Comparison of ENCODE assay signal across 8 cellular contexts in genomic region chr19:52820472-52821205, GRCh38. TPM values are rescaled to one million over a fixed set of nuclear protein-coding genes. Genes with fewer than 3 reads are reported as not detected.
A peak's percentile ranks its signal among the peaks of the same experiment; 100 is the strongest.
DNase-seq lines count a peak whose midpoint lies in the region; ATAC-seq and TF ChIP-seq lines count a peak whose summit lies in the region.
"Not testable (repeated sequence)": the region's sequence is repeated elsewhere in the genome, so short reads cannot be mapped to it uniquely, and the experiment has no call there.

No MANE protein-coding gene starts in this region.

- peak; percentile 43 for ATAC-seq in GM21737 (IDR thresholded peaks at IDR 0.05; ENCODE audit: unreplicated experiment)
- peak; percentile 58 for ATAC-seq in Right ventricle myocardium superior (ENCODE audit: poor library complexity)
- peak; percentile 11 to 21 (median 11) for ATAC-seq in natural killer cell
- peak; percentile 70 for ATAC-seq in stimulated activated memory B cell treated with anti-CD40 and anti-IgM and Interleukin-4, amounts not matched to agents 10 μg/mL and 1 μg/mL and 100 μg/mL, for 72 hours

- in situ Hi-C loops in astrocyte of the spinal cord (cut with HindIII; ENCODE audit: low sequenced_read_pairs) = not testable (repeated sequence)

- H3K4me3 ChIP-seq in astrocyte of the spinal cord (ENCODE audit: low read depth, low read length) = peak overlapping the region; percentile 66

- DNase-seq in DMS 273 (lab: John Stamatoyannopoulos, UW; ENCODE audit: unreplicated experiment) = peak; percentile 58
- DNase-seq in astrocyte of the spinal cord (ENCODE audit: low read depth, low spot score) = peak; percentile 6
- DNase-seq in Right ventricle myocardium superior = peak; percentile 55
- peak; percentile 19 for DNase-seq in natural killer cell

- peaks cover 2 to 15% (median 4%) of the 10 kb centered on the region in 3 donors for H3K9me3 Mint-ChIP-seq in IgD-negative memory B cell
- peaks cover 33% of the 10 kb centered on the region for H3K9me3 Mint-ChIP-seq in T-helper 1 cell treated with Interleukin-12 subunit alpha and Interleukin-12 subunit beta and Interleukin-4 antibody, amounts not matched to agents 30 μg/mL and 1 μg/mL, for 36 hours
- H3K9me3 Mint-ChIP-seq in natural killer cell; stimulated activated memory B cell treated with anti-CD40 and anti-IgM and Interleukin-4, amounts not matched to agents 10 μg/mL and 1 μg/mL and 100 μg/mL, for 72 hours: not testable (repeated sequence)

- not testable (repeated sequence) for H3K27me3 Mint-ChIP-seq in IgD-negative memory B cell; T-helper 1 cell treated with Interleukin-12 subunit alpha and Interleukin-12 subunit beta and Interleukin-4 antibody, amounts not matched to agents 30 μg/mL and 1 μg/mL, for 36 hours (ENCODE audit: low read depth); natural killer cell (ENCODE audit: low read depth in 2 of 2); stimulated activated memory B cell treated with anti-CD40 and anti-IgM and Interleukin-4, amounts not matched to agents 10 μg/mL and 1 μg/mL and 100 μg/mL, for 72 hours

- intact Hi-C loops in Right ventricle myocardium superior (cut with DNase I) = not testable (repeated sequence)
- intact Hi-C loops in natural killer cell (cut with micrococcal nuclease) = loop anchor here (1.0 kb wide), 1 partner anchor 35 kb away; no protein-coding TSS in a partner anchor

- peaks cover 8 to 14% (median 11%) of the 10 kb centered on the region in 3 donors for H3K4me1 Mint-ChIP-seq in IgD-negative memory B cell
- peaks cover 10% of the 10 kb centered on the region for H3K4me1 Mint-ChIP-seq in T-helper 1 cell treated with Interleukin-12 subunit alpha and Interleukin-12 subunit beta and Interleukin-4 antibody, amounts not matched to agents 30 μg/mL and 1 μg/mL, for 36 hours (ENCODE audit: low read depth)
- peaks cover 22 to 29% of the 10 kb centered on the region in 2 donors for H3K4me1 Mint-ChIP-seq in natural killer cell
- H3K4me1 Mint-ChIP-seq in stimulated activated memory B cell treated with anti-CD40 and anti-IgM and Interleukin-4, amounts not matched to agents 10 μg/mL and 1 μg/mL and 100 μg/mL, for 72 hours = peaks cover 25% of the 10 kb centered on the region

- peak overlapping the region; percentile 89 to 98 (median 96) for H3K4me3 Mint-ChIP-seq in IgD-negative memory B cell
- peak overlapping the region; percentile 97 for H3K4me3 Mint-ChIP-seq in T-helper 1 cell treated with Interleukin-12 subunit alpha and Interleukin-12 subunit beta and Interleukin-4 antibody, amounts not matched to agents 30 μg/mL and 1 μg/mL, for 36 hours
- peak overlapping the region; percentile 93 for H3K4me3 Mint-ChIP-seq in natural killer cell
- peak overlapping the region; percentile 90 for H3K4me3 Mint-ChIP-seq in stimulated activated memory B cell treated with anti-CD40 and anti-IgM and Interleukin-4, amounts not matched to agents 10 μg/mL and 1 μg/mL and 100 μg/mL, for 72 hours

- peak overlapping the region; percentile 82 to 95 (median 94) for H3K27ac Mint-ChIP-seq in IgD-negative memory B cell
- peak overlapping the region; percentile 83 for H3K27ac Mint-ChIP-seq in T-helper 1 cell treated with Interleukin-12 subunit alpha and Interleukin-12 subunit beta and Interleukin-4 antibody, amounts not matched to agents 30 μg/mL and 1 μg/mL, for 36 hours
- peak overlapping the region; percentile 82 to 92 for H3K27ac Mint-ChIP-seq in natural killer cell
- H3K27ac Mint-ChIP-seq in stimulated activated memory B cell treated with anti-CD40 and anti-IgM and Interleukin-4, amounts not matched to agents 10 μg/mL and 1 μg/mL and 100 μg/mL, for 72 hours = peak overlapping the region; percentile 76

- H3K36me3 Mint-ChIP-seq in IgD-negative memory B cell = peaks cover 21% of the 10 kb centered on the region
- peaks cover 33% of the 10 kb centered on the region for H3K36me3 Mint-ChIP-seq in T-helper 1 cell treated with Interleukin-12 subunit alpha and Interleukin-12 subunit beta and Interleukin-4 antibody, amounts not matched to agents 30 μg/mL and 1 μg/mL, for 36 hours (ENCODE audit: low read depth)
- H3K36me3 Mint-ChIP-seq in natural killer cell = not testable (repeated sequence)
- H3K36me3 Mint-ChIP-seq in stimulated activated memory B cell treated with anti-CD40 and anti-IgM and Interleukin-4, amounts not matched to agents 10 μg/mL and 1 μg/mL and 100 μg/mL, for 72 hours = peaks cover 40% of the 10 kb centered on the region

- TF ChIP-seq CTCF in astrocyte of the spinal cord (IDR thresholded peaks at IDR 0.05; ENCODE audit: low read depth, low read length); natural killer cell (IDR thresholded peaks at IDR 0.05): not testable (repeated sequence)

RNA-seq across cellular contexts. Expression of gene ZNF28, which starts 0.8 kb away (rescaled TPM):
- polyA plus RNA-seq in IgD-negative memory B cell = 22.3 TPM
- 7.5 TPM for total RNA-seq in Right ventricle myocardium superior
- total RNA-seq in natural killer cell = 10 to 100 TPM; 14.9 to 30.4 (median 17.6) TPM

RNA-seq across cellular contexts. Expression of gene ZNF600, which starts 34.0 kb away (rescaled TPM):
- 18.3 TPM for polyA plus RNA-seq in IgD-negative memory B cell
- 2.6 TPM for total RNA-seq in Right ventricle myocardium superior
- total RNA-seq in natural killer cell = 100 to 1,000 TPM in 1 of 3 donors, 10 to 100 TPM in 2; 28.8 to 157 (median 73.1) TPM

RNA-seq across cellular contexts. Expression of gene ZNF468, which starts 36.8 kb away (rescaled TPM):
- 16.1 TPM for polyA plus RNA-seq in IgD-negative memory B cell
- total RNA-seq in Right ventricle myocardium superior = 7.6 TPM
- total RNA-seq in natural killer cell = 10 to 100 TPM; 20.1 to 25.4 (median 24.1) TPM

Comparison
In these comparisons a context has a peak if more than half of its experiments do, and no peak if none do; other contexts are left out.
1. Peak in every context shown above with its lines: DNase-seq, ATAC-seq and H3K4me3 ChIP-seq.
2. DNase-seq: peak in every context shown above with its lines; median percentile 58 in DMS 273; 55 in Right ventricle myocardium superior; 19 in natural killer cell; 6 in astrocyte of the spinal cord.
3. ATAC-seq: peak in every context shown above with its lines; median percentile 70 in stimulated activated memory B cell treated with anti-CD40 and anti-IgM and Interleukin-4, amounts not matched to agents 10 μg/mL and 1 μg/mL and 100 μg/mL, for 72 hours; 58 in Right ventricle myocardium superior; 43 in GM21737; 11 in natural killer cell.